In genomic region chr4:127959794-127960193, GRCh38 we compare ENCODE assay signal across 30 cellular contexts.
"Had no signal": no experiment of that assay in that cellular context is flagged by ENCODE, and none has a peak within 500 bp of the region (broad histone marks: within the 10 kb centered on the region; RNA-seq: fewer than 3 reads in every experiment).

No MANE protein-coding gene starts in this region.

- H3K4me3 Mint-ChIP-seq: activated CD8-positive, alpha-beta T cell treated with anti-CD3 and anti-CD28 coated beads, Interleukin-2, amount 10 ng/mL, durations not matched to agents 7 days and 5 days; activated naive CD4-positive, alpha-beta T cell treated with anti-CD3 and anti-CD28 coated beads, Interleukin-2, amount 10 ng/mL, durations not matched to agents 7 days and 5 days; activated naive CD8-positive, alpha-beta T cell treated with anti-CD3 and anti-CD28 coated beads for 36 hours; activated T-cell treated with anti-CD3 and anti-CD28 coated beads, Interleukin-2, amount 50 U/mL, for 24 hours; T-helper 17 cell; WTC11 had no signal

- H3K9me3 Mint-ChIP-seq: activated naive CD4-positive, alpha-beta T cell treated with anti-CD3 and anti-CD28 coated beads, Interleukin-2, amount 10 ng/mL, durations not matched to agents 7 days and 5 days; activated naive CD8-positive, alpha-beta T cell treated with anti-CD3 and anti-CD28 coated beads for 36 hours; activated T-cell treated with anti-CD3 and anti-CD28 coated beads, Interleukin-2, amount 50 U/mL, for 24 hours; WTC11 had no signal

- H3K27ac ChIP-seq: adrenal gland, body of pancreas, Peyer's patch, SJSA1 had no signal

- H3K27ac Mint-ChIP-seq: activated CD8-positive, alpha-beta T cell treated with anti-CD3 and anti-CD28 coated beads, Interleukin-2, amount 10 ng/mL, durations not matched to agents 7 days and 5 days; activated naive CD4-positive, alpha-beta T cell treated with anti-CD3 and anti-CD28 coated beads, Interleukin-2, amount 10 ng/mL, durations not matched to agents 7 days and 5 days; activated naive CD8-positive, alpha-beta T cell treated with anti-CD3 and anti-CD28 coated beads for 36 hours; activated T-cell treated with anti-CD3 and anti-CD28 coated beads, Interleukin-2, amount 50 U/mL, for 24 hours; T-helper 17 cell; WTC11 had no signal

- H3K4me3 ChIP-seq: adrenal gland, body of pancreas, Peyer's patch, SJSA1 had no signal

- ATAC-seq: activated CD8-positive, alpha-beta T cell treated with anti-CD3 and anti-CD28 coated beads, Interleukin-2, amount 10 ng/mL, durations not matched to agents 7 days and 5 days; body of pancreas; T-helper 17 cell; WTC11 had no signal

- H3K27me3 ChIP-seq: adrenal gland, body of pancreas, Peyer's patch, SJSA1 had no signal

- H3K36me3 ChIP-seq: adrenal gland had no signal

- H3K9me3 ChIP-seq: adrenal gland, body of pancreas, Peyer's patch, SJSA1 had no signal

- H3K27me3 Mint-ChIP-seq: activated naive CD4-positive, alpha-beta T cell treated with anti-CD3 and anti-CD28 coated beads, Interleukin-2, amount 10 ng/mL, durations not matched to agents 7 days and 5 days; activated naive CD8-positive, alpha-beta T cell treated with anti-CD3 and anti-CD28 coated beads for 36 hours; activated T-cell treated with anti-CD3 and anti-CD28 coated beads, Interleukin-2, amount 50 U/mL, for 24 hours; T-helper 17 cell had no signal

- DNase-seq: activated CD4-positive, alpha-beta T cell treated with anti-CD3 and anti-CD28 coated beads for 48 hours; activated CD4-positive, alpha-beta T cell treated with anti-CD3 and anti-CD28 coated beads, Interleukin-2, amount 50 U/mL, for 4 hours; activated CD4-positive, CD25-positive, alpha-beta regulatory T cell treated with anti-CD3 and anti-CD28 coated beads, Interleukin-2, amount 50 U/mL, for 72 hours; activated CD8-positive, alpha-beta T cell treated with anti-CD3 and anti-CD28 coated beads, Interleukin-2, amount 10 ng/mL, durations not matched to agents 7 days and 5 days; activated gamma-delta T cell; activated naive CD4-positive, alpha-beta T cell treated with anti-CD3 and anti-CD28 coated beads, Interleukin-2, amount 10 ng/mL, durations not matched to agents 7 days and 5 days; activated naive CD8-positive, alpha-beta T cell treated with anti-CD3 and anti-CD28 coated beads for 36 hours; activated T-cell treated with anti-CD3 and anti-CD28 coated beads, Interleukin-2, amount 50 U/mL, for 24 hours; adrenal gland; aorta; body of pancreas; central memory CD4-positive, alpha-beta T cell; Kasumi-1; KBM-7; NCI-H1048; NCI-H1417; NCI-H1694; NCI-H2029 treated with DMSO at 0.1 percent for 48 hours; NCI-H345; NCI-H510A; NCI-H526 treated with DMSO at 0.1 percent for 48 hours; NCI-H82; NK-92 treated with Interleukin-12 subunit alpha and Interleukin-12 subunit beta, amount 100 ng/mL, for 24 hours; OCI-M1; Peyer's patch; SHP77; T-helper 17 cell; T-helper 9 cell had no signal

- H3K4me1 ChIP-seq: adrenal gland, SJSA1 had no signal
